1 cellular context compared by ENCODE assay signal in genomic region chr7:23594879-23595604, GRCh38.
TF ChIP-seq lines count a peak whose summit lies in the region.

No MANE protein-coding gene starts in this region.

TF ChIP-seq in GM12878, 131 proteins besides CTCF, POLR2A, EP300 and RAD21 (continued from another document and continues in another):
- TF ChIP-seq CHD4 (IDR thresholded peaks at IDR 0.05) (no peak), MYC (IDR thresholded peaks at IDR 0.05; ENCODE audit: insufficient read depth, insufficient read length, insufficient replicate concordance, low read length, severe bottlenecking) (no peak), HCFC1 (IDR thresholded peaks at IDR 0.05; ENCODE audit: low read length) (no peak), RELB (IDR thresholded peaks at IDR 0.05; ENCODE audit: low read depth) (peak; percentile 89), SRF (IDR thresholded peaks at IDR 0.05; ENCODE audit: low read depth in 2 of 2, low read length in 2 of 2) (peak; percentile 95 to 99), ASH2L (IDR thresholded peaks at IDR 0.05; ENCODE audit: borderline replicate concordance, low read depth) (no peak), CHD1 (IDR thresholded peaks at IDR 0.05; ENCODE audit: low read depth, low read length) (no peak), SPI1 (IDR thresholded peaks at IDR 0.05; ENCODE audit: borderline replicate concordance, insufficient read depth, low read depth, low read length) (peak; percentile 95), ZNF274 (IDR thresholded peaks at IDR 0.05; ENCODE audit: insufficient read depth, insufficient read length) (no peak), POLR2AphosphoS5 (IDR thresholded peaks at IDR 0.05; ENCODE audit: low read length) (no peak), SIX5 (IDR thresholded peaks at IDR 0.05; ENCODE audit: low read depth, low read length, severe bottlenecking) (no peak), RELA (IDR thresholded peaks at IDR 0.05; ENCODE audit: borderline replicate concordance, partially characterized antibody) (no peak), POU2F2 (IDR thresholded peaks at IDR 0.05; ENCODE audit: borderline replicate concordance, low read depth, low read length) (peak; percentile 68; the same call in 1 of the 3 replicates), BMI1 (IDR thresholded peaks at IDR 0.05; ENCODE audit: borderline replicate concordance) (peak; percentile 87), STAT1 (conservative IDR thresholded peaks at IDR 0.05) (no peak), MTA2 (IDR thresholded peaks at IDR 0.05; ENCODE audit: low read depth) (peak; percentile 97), PRDM15 (CRISPR knock-in tag; IDR thresholded peaks at IDR 0.05) (peak; percentile 75), MXI1 (IDR thresholded peaks at IDR 0.05; ENCODE audit: low read depth, low read length) (no peak), STAT3 (IDR thresholded peaks at IDR 0.05; ENCODE audit: low read depth, low read length) (peak; percentile 90), CREM (IDR thresholded peaks at IDR 0.05; ENCODE audit: low read depth) (peak; percentile 94), FOXM1 (IDR thresholded peaks at IDR 0.05; ENCODE audit: low read depth, low read length) (peak; percentile 99), NR2F1 (conservative IDR thresholded peaks at IDR 0.05) (peak; percentile 60), RBBP5 (conservative IDR thresholded peaks at IDR 0.05) (no peak), MEF2A (IDR thresholded peaks at IDR 0.05; ENCODE audit: insufficient read depth, low read depth, low read length) (peak; percentile 94), TBL1XR1 (IDR thresholded peaks at IDR 0.05; ENCODE audit: low read depth, low read length) (peak; percentile 70), TARDBP (IDR thresholded peaks at IDR 0.05; ENCODE audit: borderline replicate concordance) (no peak), RAD51 (IDR thresholded peaks at IDR 0.05) (peak; percentile 36; the same call in 1 of the 2 replicates), SMC3 (IDR thresholded peaks at IDR 0.05; ENCODE audit: borderline replicate concordance, low read length) (no peak; the same call in 1 of the 2 replicates), HDAC2 (IDR thresholded peaks at IDR 0.05) (no peak), NR2C2 (IDR thresholded peaks at IDR 0.05; ENCODE audit: borderline replicate concordance, control insufficient read depth, insufficient read length, low read depth) (no peak), SREBF2 (IDR thresholded peaks at IDR 0.05; ENCODE audit: low read length) (no peak), KLF5 (IDR thresholded peaks at IDR 0.05; ENCODE audit: partially characterized antibody) (peak; percentile 41), MTA3 (IDR thresholded peaks at IDR 0.05; ENCODE audit: borderline replicate concordance, low read length) (peak; percentile 76), EZH2 (IDR thresholded peaks at IDR 0.05; ENCODE audit: borderline replicate concordance, control insufficient read depth, low read depth, low read length) (no peak), IKZF1 (conservative IDR thresholded peaks at IDR 0.05) (peak; percentile 75), ATF7 (IDR thresholded peaks at IDR 0.05; ENCODE audit: low read depth) (peak; percentile 93), BHLHE40 (IDR thresholded peaks at IDR 0.05; ENCODE audit: borderline replicate concordance in 1 of 2, low read depth in 2 of 2, low read length in 1 of 2) (peak; percentile 45 to 53), RFX5 (IDR thresholded peaks at IDR 0.05; ENCODE audit: low read depth, low read length) (peak; percentile 74), E2F4 (IDR thresholded peaks at IDR 0.05; ENCODE audit: low read depth, low read length) (no peak), SUZ12 (IDR thresholded peaks at IDR 0.05; ENCODE audit: unreplicated experiment) (no peak), TCF3 (IDR thresholded peaks at IDR 0.05; ENCODE audit: borderline replicate concordance, insufficient read depth, low read depth, low read length) (0 out of 2 replicates have a peak, but pooled peaks have one; percentile 70), ZNF622 (IDR thresholded peaks at IDR 0.05) (no peak), SIN3A (IDR thresholded peaks at IDR 0.05; ENCODE audit: low read depth, low read length) (no peak), ZNF384 (IDR thresholded peaks at IDR 0.05; ENCODE audit: borderline replicate concordance, low read depth, low read length) (no peak), EGR1 (IDR thresholded peaks at IDR 0.05; ENCODE audit: borderline replicate concordance in 1 of 2, low read depth in 2 of 2, low read length in 2 of 2) (no peak), ZNF207 (IDR thresholded peaks at IDR 0.05; ENCODE audit: borderline replicate concordance) (no peak)
- TF ChIP-seq, protein P1, sequence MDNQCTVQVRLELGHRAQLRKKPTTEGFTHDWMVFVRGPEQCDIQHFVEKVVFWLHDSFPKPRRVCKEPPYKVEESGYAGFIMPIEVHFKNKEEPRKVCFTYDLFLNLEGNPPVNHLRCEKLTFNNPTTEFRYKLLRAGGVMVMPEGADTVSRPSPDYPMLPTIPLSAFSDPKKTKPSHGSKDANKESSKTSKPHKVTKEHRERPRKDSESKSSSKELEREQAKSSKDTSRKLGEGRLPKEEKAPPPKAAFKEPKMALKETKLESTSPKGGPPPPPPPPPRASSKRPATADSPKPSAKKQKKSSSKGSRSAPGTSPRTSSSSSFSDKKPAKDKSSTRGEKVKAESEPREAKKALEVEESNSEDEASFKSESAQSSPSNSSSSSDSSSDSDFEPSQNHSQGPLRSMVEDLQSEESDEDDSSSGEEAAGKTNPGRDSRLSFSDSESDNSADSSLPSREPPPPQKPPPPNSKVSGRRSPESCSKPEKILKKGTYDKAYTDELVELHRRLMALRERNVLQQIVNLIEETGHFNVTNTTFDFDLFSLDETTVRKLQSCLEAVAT (IDR thresholded peaks at IDR 0.05), result peak; percentile 74; the same call in 1 of the 2 replicates
- TF ChIP-seq, protein P2, sequence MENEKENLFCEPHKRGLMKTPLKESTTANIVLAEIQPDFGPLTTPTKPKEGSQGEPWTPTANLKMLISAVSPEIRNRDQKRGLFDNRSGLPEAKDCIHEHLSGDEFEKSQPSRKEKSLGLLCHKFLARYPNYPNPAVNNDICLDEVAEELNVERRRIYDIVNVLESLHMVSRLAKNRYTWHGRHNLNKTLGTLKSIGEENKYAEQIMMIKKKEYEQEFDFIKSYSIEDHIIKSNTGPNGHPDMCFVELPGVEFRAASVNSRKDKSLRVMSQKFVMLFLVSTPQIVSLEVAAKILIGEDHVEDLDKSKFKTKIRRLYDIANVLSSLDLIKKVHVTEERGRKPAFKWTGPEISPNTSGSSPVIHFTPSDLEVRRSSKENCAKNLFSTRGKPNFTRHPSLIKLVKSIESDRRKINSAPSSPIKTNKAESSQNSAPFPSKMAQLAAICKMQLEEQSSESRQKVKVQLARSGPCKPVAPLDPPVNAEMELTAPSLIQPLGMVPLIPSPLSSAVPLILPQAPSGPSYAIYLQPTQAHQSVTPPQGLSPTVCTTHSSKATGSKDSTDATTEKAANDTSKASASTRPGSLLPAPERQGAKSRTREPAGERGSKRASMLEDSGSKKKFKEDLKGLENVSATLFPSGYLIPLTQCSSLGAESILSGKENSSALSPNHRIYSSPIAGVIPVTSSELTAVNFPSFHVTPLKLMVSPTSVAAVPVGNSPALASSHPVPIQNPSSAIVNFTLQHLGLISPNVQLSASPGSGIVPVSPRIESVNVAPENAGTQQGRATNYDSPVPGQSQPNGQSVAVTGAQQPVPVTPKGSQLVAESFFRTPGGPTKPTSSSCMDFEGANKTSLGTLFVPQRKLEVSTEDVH (IDR thresholded peaks at IDR 0.05; ENCODE audit: low read depth, partially characterized antibody), result peak; percentile 28
- TF ChIP-seq, protein P3, sequence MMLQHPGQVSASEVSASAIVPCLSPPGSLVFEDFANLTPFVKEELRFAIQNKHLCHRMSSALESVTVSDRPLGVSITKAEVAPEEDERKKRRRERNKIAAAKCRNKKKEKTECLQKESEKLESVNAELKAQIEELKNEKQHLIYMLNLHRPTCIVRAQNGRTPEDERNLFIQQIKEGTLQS (IDR thresholded peaks at IDR 0.05; ENCODE audit: borderline replicate concordance, extremely low read depth, low read depth, low read length), result no peak
- TF ChIP-seq, protein P4, sequence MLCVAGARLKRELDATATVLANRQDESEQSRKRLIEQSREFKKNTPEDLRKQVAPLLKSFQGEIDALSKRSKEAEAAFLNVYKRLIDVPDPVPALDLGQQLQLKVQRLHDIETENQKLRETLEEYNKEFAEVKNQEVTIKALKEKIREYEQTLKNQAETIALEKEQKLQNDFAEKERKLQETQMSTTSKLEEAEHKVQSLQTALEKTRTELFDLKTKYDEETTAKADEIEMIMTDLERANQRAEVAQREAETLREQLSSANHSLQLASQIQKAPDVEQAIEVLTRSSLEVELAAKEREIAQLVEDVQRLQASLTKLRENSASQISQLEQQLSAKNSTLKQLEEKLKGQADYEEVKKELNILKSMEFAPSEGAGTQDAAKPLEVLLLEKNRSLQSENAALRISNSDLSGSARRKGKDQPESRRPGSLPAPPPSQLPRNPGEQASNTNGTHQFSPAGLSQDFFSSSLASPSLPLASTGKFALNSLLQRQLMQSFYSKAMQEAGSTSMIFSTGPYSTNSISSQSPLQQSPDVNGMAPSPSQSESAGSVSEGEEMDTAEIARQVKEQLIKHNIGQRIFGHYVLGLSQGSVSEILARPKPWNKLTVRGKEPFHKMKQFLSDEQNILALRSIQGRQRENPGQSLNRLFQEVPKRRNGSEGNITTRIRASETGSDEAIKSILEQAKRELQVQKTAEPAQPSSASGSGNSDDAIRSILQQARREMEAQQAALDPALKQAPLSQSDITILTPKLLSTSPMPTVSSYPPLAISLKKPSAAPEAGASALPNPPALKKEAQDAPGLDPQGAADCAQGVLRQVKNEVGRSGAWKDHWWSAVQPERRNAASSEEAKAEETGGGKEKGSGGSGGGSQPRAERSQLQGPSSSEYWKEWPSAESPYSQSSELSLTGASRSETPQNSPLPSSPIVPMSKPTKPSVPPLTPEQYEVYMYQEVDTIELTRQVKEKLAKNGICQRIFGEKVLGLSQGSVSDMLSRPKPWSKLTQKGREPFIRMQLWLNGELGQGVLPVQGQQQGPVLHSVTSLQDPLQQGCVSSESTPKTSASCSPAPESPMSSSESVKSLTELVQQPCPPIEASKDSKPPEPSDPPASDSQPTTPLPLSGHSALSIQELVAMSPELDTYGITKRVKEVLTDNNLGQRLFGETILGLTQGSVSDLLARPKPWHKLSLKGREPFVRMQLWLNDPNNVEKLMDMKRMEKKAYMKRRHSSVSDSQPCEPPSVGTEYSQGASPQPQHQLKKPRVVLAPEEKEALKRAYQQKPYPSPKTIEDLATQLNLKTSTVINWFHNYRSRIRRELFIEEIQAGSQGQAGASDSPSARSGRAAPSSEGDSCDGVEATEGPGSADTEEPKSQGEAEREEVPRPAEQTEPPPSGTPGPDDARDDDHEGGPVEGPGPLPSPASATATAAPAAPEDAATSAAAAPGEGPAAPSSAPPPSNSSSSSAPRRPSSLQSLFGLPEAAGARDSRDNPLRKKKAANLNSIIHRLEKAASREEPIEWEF (IDR thresholded peaks at IDR 0.05; ENCODE audit: insufficient replicate concordance, low read depth, low read length), result peak; percentile 44
